13 cellular contexts compared by ENCODE assay signal in the genomic region with DNA sequence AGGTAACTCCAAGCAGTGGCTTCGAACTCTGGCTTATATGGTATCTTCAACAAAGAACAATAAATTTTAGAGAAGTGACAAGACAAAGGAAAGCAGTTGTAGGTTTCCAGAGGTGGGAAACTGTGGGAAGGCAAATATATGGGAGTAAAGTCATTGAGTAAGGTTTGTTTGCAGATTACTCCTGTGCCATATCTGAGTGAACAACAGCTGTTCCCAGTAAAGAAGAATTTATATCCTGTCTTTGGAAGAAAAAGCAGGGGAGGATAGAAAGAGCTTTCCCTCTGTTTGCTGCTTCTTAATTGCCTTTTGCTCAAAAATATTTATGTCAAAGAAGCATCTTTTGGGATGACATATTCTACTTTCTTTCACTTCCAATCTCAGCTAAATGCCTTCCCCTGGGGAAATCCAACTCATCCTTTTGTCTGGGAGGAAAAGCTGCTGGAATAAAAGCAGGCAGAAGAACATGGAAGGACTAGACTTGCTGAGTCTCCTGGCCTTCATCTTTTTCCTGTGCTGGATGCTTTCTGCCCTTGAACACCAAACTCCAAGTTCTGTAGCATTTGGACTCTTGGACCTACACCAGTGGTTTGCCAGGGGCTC.
"Had no signal": no experiment of that assay in that cellular context is flagged by ENCODE, and none has a peak within 500 bp of the region (broad histone marks: within the 10 kb centered on the region; RNA-seq: fewer than 3 reads in every experiment).

No MANE protein-coding gene starts in this region.

- ATAC-seq: activated CD8-positive, alpha-beta memory T cell treated with anti-CD3 and anti-CD28 coated beads, Interleukin-2, amount 10 ng/mL, durations not matched to agents 7 days and 5 days; lower lobe of right lung; T-cell had no signal

- H3K27ac ChIP-seq: gastrocnemius medialis, lower lobe of right lung, thyroid gland had no signal

- H3K9me3 Mint-ChIP-seq: activated CD4-positive, alpha-beta memory T cell treated with anti-CD3 and anti-CD28 coated beads, Interleukin-2, amount 10 ng/mL, durations not matched to agents 7 days and 5 days; endodermal cell had no signal

- H3K36me3 Mint-ChIP-seq: activated CD8-positive, alpha-beta memory T cell treated with anti-CD3 and anti-CD28 coated beads, Interleukin-2, amount 10 ng/mL, durations not matched to agents 7 days and 5 days; activated naive CD8-positive, alpha-beta T cell; mesothelial cell of epicardium; T-cell had no signal

- DNase-seq: activated CD4-positive, alpha-beta memory T cell treated with anti-CD3 and anti-CD28 coated beads, Interleukin-2, amount 10 ng/mL, durations not matched to agents 7 days and 5 days; activated CD4-positive, alpha-beta T cell treated with anti-CD3 and anti-CD28 coated beads for 48 hours; activated CD4-positive, CD25-positive, alpha-beta regulatory T cell; activated CD8-positive, alpha-beta memory T cell treated with anti-CD3 and anti-CD28 coated beads, Interleukin-2, amount 10 ng/mL, durations not matched to agents 7 days and 5 days; endodermal cell; lower lobe of right lung; stimulated activated CD4-positive, alpha-beta T cell treated with anti-CD3 and anti-CD28 coated beads, Interleukin-2, amount 100 ng/mL, for 24 hours; stimulated activated naive CD4-positive, alpha-beta T cell treated with Interleukin-2 at 50 U/mL for 16 hours; T-cell had no signal

- H3K27ac Mint-ChIP-seq: activated CD4-positive, alpha-beta memory T cell treated with anti-CD3 and anti-CD28 coated beads, Interleukin-2, amount 10 ng/mL, durations not matched to agents 7 days and 5 days; activated CD8-positive, alpha-beta memory T cell treated with anti-CD3 and anti-CD28 coated beads, Interleukin-2, amount 10 ng/mL, durations not matched to agents 7 days and 5 days; activated naive CD8-positive, alpha-beta T cell; endodermal cell; mesothelial cell of epicardium; T-cell had no signal

- H3K4me3 ChIP-seq: gastrocnemius medialis, lower lobe of right lung, thyroid gland had no signal

- H3K9me3 ChIP-seq: gastrocnemius medialis, thyroid gland had no signal

- H3K36me3 ChIP-seq: gastrocnemius medialis, lower lobe of right lung, thyroid gland had no signal

- H3K4me1 ChIP-seq: gastrocnemius medialis, lower lobe of right lung, thyroid gland had no signal

- H3K27me3 ChIP-seq: gastrocnemius medialis, thyroid gland had no signal

- H3K4me3 Mint-ChIP-seq: activated CD4-positive, alpha-beta memory T cell treated with anti-CD3 and anti-CD28 coated beads, Interleukin-2, amount 10 ng/mL, durations not matched to agents 7 days and 5 days; activated CD8-positive, alpha-beta memory T cell treated with anti-CD3 and anti-CD28 coated beads, Interleukin-2, amount 10 ng/mL, durations not matched to agents 7 days and 5 days; activated naive CD8-positive, alpha-beta T cell; endodermal cell; mesothelial cell of epicardium; T-cell had no signal

- H3K4me1 Mint-ChIP-seq: activated CD4-positive, alpha-beta memory T cell treated with anti-CD3 and anti-CD28 coated beads, Interleukin-2, amount 10 ng/mL, durations not matched to agents 7 days and 5 days; activated CD8-positive, alpha-beta memory T cell treated with anti-CD3 and anti-CD28 coated beads, Interleukin-2, amount 10 ng/mL, durations not matched to agents 7 days and 5 days; T-cell had no signal
